In genomic region chr2:177161741-177162440, GRCh38 we compare ENCODE assay signal across 8 cellular contexts. TPM values are rescaled to one million over a fixed set of nuclear protein-coding genes. Genes with fewer than 3 reads are reported as not detected.
DNase-seq lines count a peak whose midpoint lies in the region; FAIRE-seq and TF ChIP-seq lines count a peak whose summit lies in the region.

No MANE protein-coding gene starts in this region.

- H3K27ac Mint-ChIP-seq in nephron: peak overlapping the region; percentile 78 to 85 (median 82)

- TF ChIP-seq EP300 in suprapubic skin (IDR thresholded peaks at IDR 0.05): no peak

- H3K27me3 ChIP-seq in suprapubic skin: no peaks in the 10 kb centered on the region

- no peaks in the 10 kb centered on the region for H3K9me3 Mint-ChIP-seq in nephron

- FAIRE-seq in G401.6 (lab: Jason Lieb, UNC): peak; percentile 97
- FAIRE-seq in frontal cortex (lab: Jason Lieb, UNC): no peak

- H3K36me3 ChIP-seq in suprapubic skin: no peaks in the 10 kb centered on the region

- no peak overlapping the region for H3K4me3 ChIP-seq in suprapubic skin

- TF ChIP-seq CTCF in nephron (IDR thresholded peaks at IDR 0.05; ENCODE audit: unreplicated experiment in 3 of 3) (peak; percentile 61 to 70 (median 63)), suprapubic skin (IDR thresholded peaks at IDR 0.05) (peak in 1 of 2 donors; percentile 43)

- peak overlapping the region; percentile 39 to 67 (median 47) for H3K4me3 Mint-ChIP-seq in nephron

- no peak for TF ChIP-seq POLR2A in suprapubic skin (IDR thresholded peaks at IDR 0.05)

- no peak overlapping the region for H3K27ac ChIP-seq in suprapubic skin

- DNase-seq in ACHN: peak; percentile 55
- DNase-seq in NCI-H446 treated with DMSO at 0.1 percent for 48 hours (lab: John Stamatoyannopoulos, UW): peak; percentile 26
- DNase-seq in cerebellum (ENCODE audit: low spot score): peak; percentile 26
- DNase-seq in GDM1 (lab: John Stamatoyannopoulos, UW): no peak
- no peak for DNase-seq in frontal cortex (ENCODE audit: low spot score in 2 of 2)
- DNase-seq in suprapubic skin (ENCODE audit: low spot score in 2 of 2): no peak

- H3K27me3 Mint-ChIP-seq in nephron (ENCODE audit: low read depth): no peaks in the 10 kb centered on the region

- H3K4me1 ChIP-seq in suprapubic skin: peaks cover 32% of the 10 kb centered on the region

- WGBS in suprapubic skin: 33% methylated on average over 12 of the region's 12 CpGs

- H3K9me3 ChIP-seq in suprapubic skin: no peaks in the 10 kb centered on the region

- peaks cover 24% of the 10 kb centered on the region for H3K4me1 Mint-ChIP-seq in nephron

- in situ Hi-C loops in ACHN (cut with HindIII; ENCODE audit: low pct_ligation_motif_present, low pct_unique_long_range_greater_than_20kb, low sequenced_read_pairs): no loop called here

- H3K36me3 Mint-ChIP-seq in nephron (ENCODE audit: low read depth): no peaks in the 10 kb centered on the region

RNA-seq across cellular contexts. Expression of gene HNRNPA3, which starts 50.7 kb away (rescaled TPM):
- total RNA-seq in cerebellum: 110 TPM
- 63.2 TPM for total RNA-seq in frontal cortex
- 10 to 100 TPM; 37.8 to 99.9 (median 43.8) TPM for total RNA-seq in suprapubic skin

Comparison
In these comparisons a context has a peak if more than half of its experiments do, and no peak if none do; other contexts are left out.
1. DNase-seq: peak in ACHN (single experiment), NCI-H446 treated with DMSO at 0.1 percent for 48 hours (single experiment) and cerebellum (single experiment); none in GDM1 (single experiment), frontal cortex (0 of 2) and suprapubic skin (0 of 2).